19 cellular contexts compared by ENCODE assay signal in the genomic region with DNA sequence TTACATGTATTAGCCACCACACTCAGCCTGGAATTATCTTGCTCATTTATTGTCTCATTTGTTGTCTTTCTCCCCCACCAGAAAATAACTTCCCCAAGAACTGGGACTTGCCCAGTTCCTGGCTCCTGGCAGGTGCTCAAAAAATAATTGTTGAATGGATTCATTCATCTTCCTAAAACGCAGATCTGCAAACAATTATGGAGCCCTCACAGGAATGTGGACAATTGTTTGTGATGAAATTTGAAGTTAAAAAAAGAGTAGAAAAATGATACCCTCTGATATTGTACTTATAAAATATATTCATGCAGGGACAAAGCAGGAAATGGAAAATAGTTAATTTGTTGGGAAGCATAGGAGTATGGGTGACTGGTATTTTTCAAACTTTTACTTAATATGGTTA.
DNase-seq lines count a peak whose midpoint lies in the region; ATAC-seq and TF ChIP-seq lines count a peak whose summit lies in the region.
"Had no signal": no experiment of that assay in that cellular context is flagged by ENCODE, and none has a peak within 500 bp of the region (broad histone marks: within the 10 kb centered on the region; RNA-seq: fewer than 3 reads in every experiment).

No MANE protein-coding gene starts in this region.

- no peak overlapping the region for H3K4me3 ChIP-seq in HCT116 (replicated peaks in 1 of 2; ENCODE audit: low read depth in 1 of 2, low read length in 2 of 2)
- no peak overlapping the region for H3K4me3 ChIP-seq in fibroblast of pulmonary artery (replicated peaks; ENCODE audit: low read depth, low read length)
- no peak overlapping the region for H3K4me3 ChIP-seq in trophoblast cell (ENCODE audit: low read depth, low read length)
- H3K4me3 ChIP-seq: BLaER1, GM12878, GM23338 had no signal

- H3K27me3 ChIP-seq in HCT116 (ENCODE audit: insufficient read depth, low read length), result no peaks in the 10 kb centered on the region
- no peaks in the 10 kb centered on the region for H3K27me3 ChIP-seq in trophoblast cell (ENCODE audit: insufficient read depth, low read length)
- H3K27me3 ChIP-seq: BLaER1 had no signal

- no peak overlapping the region for H4K12ac ChIP-seq in trophoblast cell (ENCODE audit: low read depth, low read length)

- WGBS in trophoblast cell (ENCODE audit: extremely low coverage, insufficient coverage, insufficient read length), result no CpG with 5 or more reads among the region's 1 CpG

- H2AK5ac ChIP-seq in trophoblast cell (ENCODE audit: low read length), result no peak overlapping the region

- TF ChIP-seq CTCF in AG09319 (IDR thresholded peaks at IDR 0.05; ENCODE audit: low read depth, low read length) (no peak), HCT116 (IDR thresholded peaks at IDR 0.05 in 2 of 3, conservative IDR thresholded peaks at IDR 0.05 in 1 of 3; ENCODE audit: borderline replicate concordance in 1 of 3, insufficient read depth in 1 of 3, low read depth in 2 of 3, low read length in 2 of 3) (no peak), fibroblast of pulmonary artery (IDR thresholded peaks at IDR 0.05; ENCODE audit: low read length, missing control alignments) (no peak)

- intact Hi-C loops in HCT116 (cut with micrococcal nuclease), result loop anchor here (5.0 kb wide), 1 partner anchor 221 kb away; the partner anchor contains the start of gene MED13L

- H3K36me3 ChIP-seq in HCT116 (ENCODE audit: control insufficient read depth in 1 of 2, insufficient read depth in 2 of 2, low read length in 2 of 2), result no peaks in the 10 kb centered on the region
- H3K36me3 ChIP-seq in trophoblast cell (ENCODE audit: control insufficient read depth in 1 of 2, insufficient read depth in 2 of 2, low read length in 2 of 2), result no peaks in the 10 kb centered on the region
- H3K36me3 ChIP-seq: BLaER1 had no signal

- no peak overlapping the region for H3K23ac ChIP-seq in trophoblast cell (ENCODE audit: low read length)

- no peaks in the 10 kb centered on the region for H3K9me2 ChIP-seq in HCT116 (ENCODE audit: insufficient read depth)

- DNase-seq in AG09319 (ENCODE audit: extremely low read depth, low read depth) (peak; percentile 88), HCT116 (ENCODE audit: low read depth, low spot score) (no peak), fibroblast of pulmonary artery (ENCODE audit: low read depth) (peak; percentile 30), SKM-1 treated with dmso at 0.1 percent for 144 hours (lab: John Stamatoyannopoulos, UW; ENCODE audit: unreplicated experiment) (no peak), trophoblast cell (no peak), D341Med (ENCODE audit: low spot score) (no peak)
- DNase-seq: CD8-positive, alpha-beta memory T cell; DMS 273 treated with DMSO at 0.1 percent for 48 hours; HFFc6; KBM-7; NCI-H1105; NCI-H1694 treated with DMSO at 0.1 percent for 48 hours; NCI-H345; NCI-H526 treated with DMSO at 0.1 percent for 48 hours had no signal

- CTCF ChIA-PET in HCT116 (lab: Charles Lee), result no interaction called here

- POLR2A ChIA-PET in HCT116 (lab: Charles Lee), result interaction anchor here (1.1 to 5.7 kb wide), 3 partner anchors 9 to 46 kb away, joined by 3 to 53 read pairs (median 4); no protein-coding TSS in a partner anchor

- no TSS peak for BruUV-seq in HCT116 (replicated peaks; lab: Mats Ljungman, UMichigan)

- H2BK12ac ChIP-seq in trophoblast cell (ENCODE audit: low read length), result no peak overlapping the region

- ATAC-seq in HCT116 (no peak), SK-N-SH treated with all-trans-retinoic acid at 6 μM for 48 hours (peak; percentile 85), GM18868 (IDR thresholded peaks at IDR 0.05; ENCODE audit: unreplicated experiment) (no peak)
- ATAC-seq: GM12878, GM23338 had no signal

- H3K79me2 ChIP-seq in HCT116 (ENCODE audit: insufficient read depth, low read length) (peaks cover 5% of the 10 kb centered on the region; the same call in 1 of the 2 replicates), trophoblast cell (ENCODE audit: control insufficient read depth, insufficient read depth, low read length, poor library complexity) (no peaks in the 10 kb centered on the region)

- H3K9ac ChIP-seq in HCT116 (ENCODE audit: low read length) (no peak overlapping the region), trophoblast cell (ENCODE audit: low read length) (no peak overlapping the region)
- H3K9ac ChIP-seq: BLaER1 had no signal

- no peak overlapping the region for H4K8ac ChIP-seq in trophoblast cell (ENCODE audit: low read depth, low read length)

- RAD21 ChIA-PET in HCT116 (lab: Charles Lee; ENCODE audit: low non-redundant PET in 1 of 2, low total read pairs in 2 of 2, uncharacterized antibody in 2 of 2, unreplicated experiment in 2 of 2), result no interaction called here

- H4K91ac ChIP-seq in trophoblast cell (ENCODE audit: low read depth, low read length), result no peak overlapping the region

- no peak overlapping the region for H3K4ac ChIP-seq in trophoblast cell (ENCODE audit: low read depth, low read length)

- no peak for TF ChIP-seq RAD21 in HCT116 (IDR thresholded peaks at IDR 0.05; ENCODE audit: low read depth)

- H2AFZ ChIP-seq in HCT116 (ENCODE audit: low read depth, low read length, poor library complexity, severe bottlenecking), result peak overlapping the region; percentile 38
- no peak overlapping the region for H2AFZ ChIP-seq in trophoblast cell (ENCODE audit: insufficient read depth, low read length, poor library complexity)
- H2AFZ ChIP-seq: GM23338 had no signal

- TF ChIP-seq POLR2A in HCT116 (IDR thresholded peaks at IDR 0.05; ENCODE audit: borderline replicate concordance, extremely low read depth, insufficient read depth, insufficient read length), result no peak

- H4K20me1 ChIP-seq in HCT116 (ENCODE audit: insufficient read depth), result no peaks in the 10 kb centered on the region
- H4K20me1 ChIP-seq: BLaER1 had no signal

- no peak overlapping the region for H3K18ac ChIP-seq in trophoblast cell (ENCODE audit: low read length)

- H3K27ac ChIP-seq in HCT116 (ENCODE audit: low read depth, low read length) (peak overlapping the region; percentile 99), trophoblast cell (ENCODE audit: low read depth, low read length) (no peak overlapping the region)
- H3K27ac ChIP-seq: BLaER1 had no signal

- H3K4me2 ChIP-seq in HCT116 (ENCODE audit: low read length), result peak overlapping the region; percentile 27; the same call in 1 of the 2 replicates
- H3K4me2 ChIP-seq in trophoblast cell (ENCODE audit: low read length), result no peak overlapping the region
- H3K4me2 ChIP-seq: BLaER1, GM23338 had no signal

- H2BK5ac ChIP-seq in trophoblast cell (ENCODE audit: low read depth, low read length, poor library complexity), result no peak overlapping the region

- no peaks in the 10 kb centered on the region for H3K79me1 ChIP-seq in trophoblast cell (ENCODE audit: low read length)

- no peak overlapping the region for H2BK120ac ChIP-seq in trophoblast cell (ENCODE audit: insufficient read depth, low read length, poor library complexity)

- H3K4me1 ChIP-seq in HCT116 (ENCODE audit: control insufficient read depth in 1 of 2, insufficient read depth in 2 of 2, low read length in 2 of 2) (peaks cover 77 to 97% of the 10 kb centered on the region in 2 experiments), trophoblast cell (ENCODE audit: control insufficient read depth in 1 of 2, insufficient read depth in 2 of 2, low read length in 2 of 2) (peaks cover 0 to 6% of the 10 kb centered on the region in 2 experiments)
- H3K4me1 ChIP-seq: BLaER1 had no signal

- H3K9me3 ChIP-seq in HCT116 (ENCODE audit: control insufficient read depth in 1 of 2, insufficient read depth in 1 of 2, low read depth in 1 of 2, low read length in 2 of 2) (no peaks in the 10 kb centered on the region), trophoblast cell (ENCODE audit: insufficient read depth, low read depth, low read length) (no peaks in the 10 kb centered on the region)
- H3K9me3 ChIP-seq: BLaER1 had no signal

- H3K14ac ChIP-seq in trophoblast cell (ENCODE audit: low read length), result no peak overlapping the region

TF ChIP-seq in HCT116, 20 proteins besides CTCF, POLR2A, EP300 and RAD21 (continues in another document):
- TF ChIP-seq SP1 (IDR thresholded peaks at IDR 0.05; ENCODE audit: low read depth) (no peak), POLR2AphosphoS5 (IDR thresholded peaks at IDR 0.05; ENCODE audit: low read depth, low read length) (no peak), ELF1 (IDR thresholded peaks at IDR 0.05; ENCODE audit: borderline replicate concordance, low read depth) (no peak), CEBPB (IDR thresholded peaks at IDR 0.05; ENCODE audit: low read depth) (no peak)

TF ChIP-seq in SK-N-SH treated with all-trans-retinoic acid at 6 μM for 48 hours, 23 proteins besides CTCF, POLR2A, EP300 and RAD21:
- peak; percentile 66 for TF ChIP-seq ISL1 (CRISPR knock-in tag; IDR thresholded peaks at IDR 0.05)
- TF ChIP-seq, protein P1, sequence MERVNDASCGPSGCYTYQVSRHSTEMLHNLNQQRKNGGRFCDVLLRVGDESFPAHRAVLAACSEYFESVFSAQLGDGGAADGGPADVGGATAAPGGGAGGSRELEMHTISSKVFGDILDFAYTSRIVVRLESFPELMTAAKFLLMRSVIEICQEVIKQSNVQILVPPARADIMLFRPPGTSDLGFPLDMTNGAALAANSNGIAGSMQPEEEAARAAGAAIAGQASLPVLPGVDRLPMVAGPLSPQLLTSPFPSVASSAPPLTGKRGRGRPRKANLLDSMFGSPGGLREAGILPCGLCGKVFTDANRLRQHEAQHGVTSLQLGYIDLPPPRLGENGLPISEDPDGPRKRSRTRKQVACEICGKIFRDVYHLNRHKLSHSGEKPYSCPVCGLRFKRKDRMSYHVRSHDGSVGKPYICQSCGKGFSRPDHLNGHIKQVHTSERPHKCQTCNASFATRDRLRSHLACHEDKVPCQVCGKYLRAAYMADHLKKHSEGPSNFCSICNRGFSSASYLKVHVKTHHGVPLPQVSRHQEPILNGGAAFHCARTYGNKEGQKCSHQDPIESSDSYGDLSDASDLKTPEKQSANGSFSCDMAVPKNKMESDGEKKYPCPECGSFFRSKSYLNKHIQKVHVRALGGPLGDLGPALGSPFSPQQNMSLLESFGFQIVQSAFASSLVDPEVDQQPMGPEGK (CRISPR knock-in tag; IDR thresholded peaks at IDR 0.05; ENCODE audit: borderline replicate concordance), result no peak

Comparison
In these comparisons a context has a peak if more than half of its experiments do, and no peak if none do; other contexts are left out.
1. DNase-seq: peak in AG09319 (single experiment) and fibroblast of pulmonary artery (single experiment); none in HCT116 (single experiment), SKM-1 treated with dmso at 0.1 percent for 144 hours (single experiment), trophoblast cell (0 of 2) and D341Med (single experiment).